In the genomic region with DNA sequence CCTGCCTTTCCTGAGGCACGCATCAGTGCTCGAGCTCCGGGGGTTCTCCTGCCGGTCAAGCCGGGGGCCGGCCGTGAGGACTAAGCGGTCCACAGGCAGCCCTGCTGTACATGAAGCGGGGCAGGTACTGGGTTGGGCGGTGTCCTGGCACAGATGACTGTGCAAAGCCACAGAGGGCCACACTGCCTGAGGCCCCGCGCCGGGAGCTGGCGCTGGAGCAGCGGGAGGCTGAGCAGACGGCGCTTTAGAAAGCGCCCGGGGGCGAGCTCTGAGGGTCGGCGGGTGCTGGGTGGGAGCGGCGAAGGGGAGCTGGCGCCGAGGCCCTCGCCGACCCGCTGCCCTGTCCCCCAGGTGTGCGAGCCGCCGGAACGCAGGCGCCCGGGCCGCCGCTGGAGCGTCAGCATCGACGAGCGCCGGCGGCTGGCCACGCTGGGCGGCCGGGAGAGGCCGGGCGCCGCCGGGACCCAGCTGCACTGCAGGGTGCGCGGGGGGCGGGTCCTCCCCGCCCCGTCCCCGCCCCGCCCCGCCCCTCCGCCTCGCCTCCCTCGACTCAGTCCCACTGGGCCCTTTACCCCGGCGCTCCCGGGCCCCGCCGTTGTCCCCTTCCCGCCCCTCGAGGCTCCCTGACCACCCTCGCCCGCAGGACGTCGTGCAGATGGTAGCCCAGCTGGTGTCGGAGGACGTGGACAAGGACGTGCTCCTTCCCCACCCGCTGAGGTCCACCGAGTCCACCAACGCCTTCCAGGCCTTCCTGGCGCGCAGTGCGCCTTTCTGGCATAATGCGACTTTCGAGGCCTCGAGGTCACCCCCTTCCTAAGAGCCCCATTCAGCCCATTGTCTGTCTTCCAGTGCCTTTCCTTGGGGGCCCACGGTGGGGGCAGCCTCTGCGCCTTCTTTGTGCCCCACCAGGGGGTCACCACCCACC, we compare ENCODE assay signal across 1 cellular context.
TF ChIP-seq lines count a peak whose summit lies in the region.

No MANE protein-coding gene starts in this region.

TF ChIP-seq in HepG2, 621 proteins besides CTCF, POLR2A, EP300 and RAD21 (continued from another document and continues in another):
- 0 out of 2 replicates have a peak, but pooled peaks have one; percentile 7 for TF ChIP-seq TBX2 (CRISPR knock-in tag; IDR thresholded peaks at IDR 0.05; ENCODE audit: borderline replicate concordance)
- TF ChIP-seq, protein P1, sequence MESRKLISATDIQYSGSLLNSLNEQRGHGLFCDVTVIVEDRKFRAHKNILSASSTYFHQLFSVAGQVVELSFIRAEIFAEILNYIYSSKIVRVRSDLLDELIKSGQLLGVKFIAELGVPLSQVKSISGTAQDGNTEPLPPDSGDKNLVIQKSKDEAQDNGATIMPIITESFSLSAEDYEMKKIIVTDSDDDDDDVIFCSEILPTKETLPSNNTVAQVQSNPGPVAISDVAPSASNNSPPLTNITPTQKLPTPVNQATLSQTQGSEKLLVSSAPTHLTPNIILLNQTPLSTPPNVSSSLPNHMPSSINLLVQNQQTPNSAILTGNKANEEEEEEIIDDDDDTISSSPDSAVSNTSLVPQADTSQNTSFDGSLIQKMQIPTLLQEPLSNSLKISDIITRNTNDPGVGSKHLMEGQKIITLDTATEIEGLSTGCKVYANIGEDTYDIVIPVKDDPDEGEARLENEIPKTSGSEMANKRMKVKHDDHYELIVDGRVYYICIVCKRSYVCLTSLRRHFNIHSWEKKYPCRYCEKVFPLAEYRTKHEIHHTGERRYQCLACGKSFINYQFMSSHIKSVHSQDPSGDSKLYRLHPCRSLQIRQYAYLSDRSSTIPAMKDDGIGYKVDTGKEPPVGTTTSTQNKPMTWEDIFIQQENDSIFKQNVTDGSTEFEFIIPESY (CRISPR knock-in tag; IDR thresholded peaks at IDR 0.05) = 0 out of 2 replicates have a peak, but pooled peaks have one; percentile 37
- 0 out of 2 replicates have a peak, but pooled peaks have one; percentile 17 for TF ChIP-seq ZNF891 (CRISPR knock-in tag; IDR thresholded peaks at IDR 0.05)
- TF ChIP-seq, protein P2, sequence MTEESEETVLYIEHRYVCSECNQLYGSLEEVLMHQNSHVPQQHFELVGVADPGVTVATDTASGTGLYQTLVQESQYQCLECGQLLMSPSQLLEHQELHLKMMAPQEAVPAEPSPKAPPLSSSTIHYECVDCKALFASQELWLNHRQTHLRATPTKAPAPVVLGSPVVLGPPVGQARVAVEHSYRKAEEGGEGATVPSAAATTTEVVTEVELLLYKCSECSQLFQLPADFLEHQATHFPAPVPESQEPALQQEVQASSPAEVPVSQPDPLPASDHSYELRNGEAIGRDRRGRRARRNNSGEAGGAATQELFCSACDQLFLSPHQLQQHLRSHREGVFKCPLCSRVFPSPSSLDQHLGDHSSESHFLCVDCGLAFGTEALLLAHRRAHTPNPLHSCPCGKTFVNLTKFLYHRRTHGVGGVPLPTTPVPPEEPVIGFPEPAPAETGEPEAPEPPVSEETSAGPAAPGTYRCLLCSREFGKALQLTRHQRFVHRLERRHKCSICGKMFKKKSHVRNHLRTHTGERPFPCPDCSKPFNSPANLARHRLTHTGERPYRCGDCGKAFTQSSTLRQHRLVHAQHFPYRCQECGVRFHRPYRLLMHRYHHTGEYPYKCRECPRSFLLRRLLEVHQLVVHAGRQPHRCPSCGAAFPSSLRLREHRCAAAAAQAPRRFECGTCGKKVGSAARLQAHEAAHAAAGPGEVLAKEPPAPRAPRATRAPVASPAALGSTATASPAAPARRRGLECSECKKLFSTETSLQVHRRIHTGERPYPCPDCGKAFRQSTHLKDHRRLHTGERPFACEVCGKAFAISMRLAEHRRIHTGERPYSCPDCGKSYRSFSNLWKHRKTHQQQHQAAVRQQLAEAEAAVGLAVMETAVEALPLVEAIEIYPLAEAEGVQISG (CRISPR knock-in tag; IDR thresholded peaks at IDR 0.05) = peak; percentile 13; the same call in 1 of the 2 replicates
- no peak for TF ChIP-seq SP140L (CRISPR knock-in tag; IDR thresholded peaks at IDR 0.05; ENCODE audit: borderline replicate concordance)
- peak; percentile 15 for TF ChIP-seq ZNF883 (CRISPR knock-in tag; IDR thresholded peaks at IDR 0.05; ENCODE audit: not compliant biosample characterization)
- TF ChIP-seq ZNF547 (CRISPR knock-in tag; IDR thresholded peaks at IDR 0.05) = 0 out of 2 replicates have a peak, but pooled peaks have one; percentile 69
- no peak for TF ChIP-seq SMAD9 (CRISPR knock-in tag; IDR thresholded peaks at IDR 0.05)
- TF ChIP-seq ARID2 (CRISPR knock-in tag; IDR thresholded peaks at IDR 0.05; ENCODE audit: borderline replicate concordance) = peak; percentile 42; the same call in 1 of the 2 replicates
- 0 out of 2 replicates have a peak, but pooled peaks have one; percentile 32 for TF ChIP-seq ZNF607 (CRISPR knock-in tag; IDR thresholded peaks at IDR 0.05; ENCODE audit: borderline replicate concordance)
- TF ChIP-seq, protein P3, sequence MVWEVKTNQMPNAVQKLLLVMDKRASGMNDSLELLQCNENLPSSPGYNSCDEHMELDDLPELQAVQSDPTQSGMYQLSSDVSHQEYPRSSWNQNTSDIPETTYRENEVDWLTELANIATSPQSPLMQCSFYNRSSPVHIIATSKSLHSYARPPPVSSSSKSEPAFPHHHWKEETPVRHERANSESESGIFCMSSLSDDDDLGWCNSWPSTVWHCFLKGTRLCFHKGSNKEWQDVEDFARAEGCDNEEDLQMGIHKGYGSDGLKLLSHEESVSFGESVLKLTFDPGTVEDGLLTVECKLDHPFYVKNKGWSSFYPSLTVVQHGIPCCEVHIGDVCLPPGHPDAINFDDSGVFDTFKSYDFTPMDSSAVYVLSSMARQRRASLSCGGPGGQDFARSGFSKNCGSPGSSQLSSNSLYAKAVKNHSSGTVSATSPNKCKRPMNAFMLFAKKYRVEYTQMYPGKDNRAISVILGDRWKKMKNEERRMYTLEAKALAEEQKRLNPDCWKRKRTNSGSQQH (CRISPR knock-in tag; IDR thresholded peaks at IDR 0.05; ENCODE audit: low read depth) = no peak
- TF ChIP-seq, protein P4, sequence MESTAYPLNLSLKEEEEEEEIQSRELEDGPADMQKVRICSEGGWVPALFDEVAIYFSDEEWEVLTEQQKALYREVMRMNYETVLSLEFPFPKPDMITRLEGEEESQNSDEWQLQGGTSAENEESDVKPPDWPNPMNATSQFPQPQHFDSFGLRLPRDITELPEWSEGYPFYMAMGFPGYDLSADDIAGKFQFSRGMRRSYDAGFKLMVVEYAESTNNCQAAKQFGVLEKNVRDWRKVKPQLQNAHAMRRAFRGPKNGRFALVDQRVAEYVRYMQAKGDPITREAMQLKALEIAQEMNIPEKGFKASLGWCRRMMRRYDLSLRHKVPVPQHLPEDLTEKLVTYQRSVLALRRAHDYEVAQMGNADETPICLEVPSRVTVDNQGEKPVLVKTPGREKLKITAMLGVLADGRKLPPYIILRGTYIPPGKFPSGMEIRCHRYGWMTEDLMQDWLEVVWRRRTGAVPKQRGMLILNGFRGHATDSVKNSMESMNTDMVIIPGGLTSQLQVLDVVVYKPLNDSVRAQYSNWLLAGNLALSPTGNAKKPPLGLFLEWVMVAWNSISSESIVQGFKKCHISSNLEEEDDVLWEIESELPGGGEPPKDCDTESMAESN (CRISPR knock-in tag; conservative IDR thresholded peaks at IDR 0.05) = 0 out of 2 replicates have a peak, but pooled peaks have one; percentile 27
- TF ChIP-seq, protein P5, sequence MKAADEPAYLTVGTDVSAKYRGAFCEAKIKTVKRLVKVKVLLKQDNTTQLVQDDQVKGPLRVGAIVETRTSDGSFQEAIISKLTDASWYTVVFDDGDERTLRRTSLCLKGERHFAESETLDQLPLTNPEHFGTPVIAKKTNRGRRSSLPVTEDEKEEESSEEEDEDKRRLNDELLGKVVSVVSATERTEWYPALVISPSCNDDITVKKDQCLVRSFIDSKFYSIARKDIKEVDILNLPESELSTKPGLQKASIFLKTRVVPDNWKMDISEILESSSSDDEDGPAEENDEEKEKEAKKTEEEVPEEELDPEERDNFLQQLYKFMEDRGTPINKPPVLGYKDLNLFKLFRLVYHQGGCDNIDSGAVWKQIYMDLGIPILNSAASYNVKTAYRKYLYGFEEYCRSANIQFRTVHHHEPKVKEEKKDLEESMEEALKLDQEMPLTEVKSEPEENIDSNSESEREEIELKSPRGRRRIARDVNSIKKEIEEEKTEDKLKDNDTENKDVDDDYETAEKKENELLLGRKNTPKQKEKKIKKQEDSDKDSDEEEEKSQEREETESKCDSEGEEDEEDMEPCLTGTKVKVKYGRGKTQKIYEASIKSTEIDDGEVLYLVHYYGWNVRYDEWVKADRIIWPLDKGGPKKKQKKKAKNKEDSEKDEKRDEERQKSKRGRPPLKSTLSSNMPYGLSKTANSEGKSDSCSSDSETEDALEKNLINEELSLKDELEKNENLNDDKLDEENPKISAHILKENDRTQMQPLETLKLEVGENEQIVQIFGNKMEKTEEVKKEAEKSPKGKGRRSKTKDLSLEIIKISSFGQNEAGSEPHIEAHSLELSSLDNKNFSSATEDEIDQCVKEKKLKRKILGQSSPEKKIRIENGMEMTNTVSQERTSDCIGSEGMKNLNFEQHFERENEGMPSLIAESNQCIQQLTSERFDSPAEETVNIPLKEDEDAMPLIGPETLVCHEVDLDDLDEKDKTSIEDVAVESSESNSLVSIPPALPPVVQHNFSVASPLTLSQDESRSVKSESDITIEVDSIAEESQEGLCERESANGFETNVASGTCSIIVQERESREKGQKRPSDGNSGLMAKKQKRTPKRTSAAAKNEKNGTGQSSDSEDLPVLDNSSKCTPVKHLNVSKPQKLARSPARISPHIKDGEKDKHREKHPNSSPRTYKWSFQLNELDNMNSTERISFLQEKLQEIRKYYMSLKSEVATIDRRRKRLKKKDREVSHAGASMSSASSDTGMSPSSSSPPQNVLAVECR (CRISPR knock-in tag; IDR thresholded peaks at IDR 0.05; ENCODE audit: borderline replicate concordance) = peak; percentile 39; the same call in 1 of the 2 replicates
- TF ChIP-seq GATAD1 (CRISPR knock-in tag; IDR thresholded peaks at IDR 0.05) = no peak
- TF ChIP-seq, protein P6, sequence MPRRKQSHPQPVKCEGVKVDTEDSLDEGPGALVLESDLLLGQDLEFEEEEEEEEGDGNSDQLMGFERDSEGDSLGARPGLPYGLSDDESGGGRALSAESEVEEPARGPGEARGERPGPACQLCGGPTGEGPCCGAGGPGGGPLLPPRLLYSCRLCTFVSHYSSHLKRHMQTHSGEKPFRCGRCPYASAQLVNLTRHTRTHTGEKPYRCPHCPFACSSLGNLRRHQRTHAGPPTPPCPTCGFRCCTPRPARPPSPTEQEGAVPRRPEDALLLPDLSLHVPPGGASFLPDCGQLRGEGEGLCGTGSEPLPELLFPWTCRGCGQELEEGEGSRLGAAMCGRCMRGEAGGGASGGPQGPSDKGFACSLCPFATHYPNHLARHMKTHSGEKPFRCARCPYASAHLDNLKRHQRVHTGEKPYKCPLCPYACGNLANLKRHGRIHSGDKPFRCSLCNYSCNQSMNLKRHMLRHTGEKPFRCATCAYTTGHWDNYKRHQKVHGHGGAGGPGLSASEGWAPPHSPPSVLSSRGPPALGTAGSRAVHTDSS (CRISPR knock-in tag; conservative IDR thresholded peaks at IDR 0.05) = no peak
- TF ChIP-seq RBM39 (IDR thresholded peaks at IDR 0.05; ENCODE audit: low read depth, low read length, poor library complexity, severe bottlenecking) = no peak
- TF ChIP-seq ZNF160 (CRISPR knock-in tag; IDR thresholded peaks at IDR 0.05) = no peak
- 0 out of 2 replicates have a peak, but pooled peaks have one; percentile 28 for TF ChIP-seq ZNF543 (CRISPR knock-in tag; IDR thresholded peaks at IDR 0.05)
- 0 out of 2 replicates have a peak, but pooled peaks have one; percentile 19 for TF ChIP-seq ZNF451 (CRISPR knock-in tag; IDR thresholded peaks at IDR 0.05)
- TF ChIP-seq HOXA5 (CRISPR knock-in tag; IDR thresholded peaks at IDR 0.05) = no peak
- peak; percentile 12; the same call in 1 of the 2 replicates for TF ChIP-seq BORCS8-MEF2B (CRISPR knock-in tag; IDR thresholded peaks at IDR 0.05)
- TF ChIP-seq DNMT3B (CRISPR knock-in tag; conservative IDR thresholded peaks at IDR 0.05) = no peak
- TF ChIP-seq SRY (CRISPR knock-in tag; IDR thresholded peaks at IDR 0.05) = no peak
- 0 out of 2 replicates have a peak, but pooled peaks have one; percentile 18 for TF ChIP-seq MTF2 (CRISPR knock-in tag; IDR thresholded peaks at IDR 0.05; ENCODE audit: borderline replicate concordance)
- no peak for TF ChIP-seq MAFF (IDR thresholded peaks at IDR 0.05; ENCODE audit: low read depth, low read length)
- TF ChIP-seq CCDC6 (CRISPR knock-in tag; IDR thresholded peaks at IDR 0.05) = 0 out of 2 replicates have a peak, but pooled peaks have one; percentile 37
- no peak for TF ChIP-seq AGO2 (optimal IDR thresholded peaks at IDR 0.05; ENCODE audit: low read depth, low read length)
- 0 out of 2 replicates have a peak, but pooled peaks have one; percentile 9 for TF ChIP-seq PHF8 (CRISPR knock-in tag; IDR thresholded peaks at IDR 0.05)
- TF ChIP-seq GPN1 (CRISPR knock-in tag; IDR thresholded peaks at IDR 0.05; ENCODE audit: borderline replicate concordance) = no peak
- TF ChIP-seq ZNF329 (CRISPR knock-in tag; IDR thresholded peaks at IDR 0.05; ENCODE audit: low read depth) = no peak
- TF ChIP-seq TAF1 (CRISPR knock-in tag; IDR thresholded peaks at IDR 0.05) = no peak
- TF ChIP-seq HOXD1 (CRISPR knock-in tag; IDR thresholded peaks at IDR 0.05) = no peak
- TF ChIP-seq ARNT2 (CRISPR knock-in tag; IDR thresholded peaks at IDR 0.05; ENCODE audit: low read depth) = no peak
- TF ChIP-seq ZFX (CRISPR knock-in tag; IDR thresholded peaks at IDR 0.05; ENCODE audit: low read depth) = peak; percentile 64
- TF ChIP-seq RXRA (CRISPR knock-in tag; IDR thresholded peaks at IDR 0.05) = no peak
- TF ChIP-seq FOSL2 (CRISPR knock-in tag; IDR thresholded peaks at IDR 0.05) = no peak
- TF ChIP-seq RFX1 (IDR thresholded peaks at IDR 0.05) = no peak
- no peak for TF ChIP-seq ZNF577 (CRISPR knock-in tag; IDR thresholded peaks at IDR 0.05; ENCODE audit: borderline replicate concordance, low read depth)
- no peak for TF ChIP-seq HIVEP1 (CRISPR knock-in tag; IDR thresholded peaks at IDR 0.05)
- TF ChIP-seq, protein P7, sequence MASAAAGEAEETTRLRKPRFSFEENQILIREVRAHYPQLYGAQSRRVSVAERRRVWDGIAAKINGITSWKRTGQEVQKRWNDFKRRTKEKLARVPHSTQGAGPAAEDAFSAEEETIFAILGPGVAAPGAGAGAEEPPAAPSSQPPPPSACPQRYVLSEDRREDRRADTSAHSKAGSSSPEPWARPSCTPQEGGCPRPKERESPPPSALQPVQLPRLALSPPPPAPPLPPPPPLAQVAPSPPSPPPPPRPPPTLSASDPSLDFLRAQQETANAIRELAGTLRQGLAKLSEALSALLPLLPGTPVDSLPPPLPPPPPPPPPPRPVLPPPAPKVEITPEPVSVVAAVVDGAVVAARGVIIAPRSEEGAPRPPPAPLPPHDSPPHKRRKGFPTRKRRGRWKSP (CRISPR knock-in tag; IDR thresholded peaks at IDR 0.05) = 0 out of 2 replicates have a peak, but pooled peaks have one; percentile 20
- no peak for TF ChIP-seq ZNF382 (CRISPR knock-in tag; IDR thresholded peaks at IDR 0.05; ENCODE audit: borderline replicate concordance)
- TF ChIP-seq ZNF841 (CRISPR knock-in tag; IDR thresholded peaks at IDR 0.05; ENCODE audit: borderline replicate concordance) = no peak
- no peak for TF ChIP-seq TBL1XR1 (IDR thresholded peaks at IDR 0.05; ENCODE audit: borderline replicate concordance, low read length, partially characterized antibody)
- 0 out of 2 replicates have a peak, but pooled peaks have one; percentile 42 for TF ChIP-seq EZH2 (conservative IDR thresholded peaks at IDR 0.05; ENCODE audit: low read depth, low read length)
- TF ChIP-seq ATRX (CRISPR knock-in tag; IDR thresholded peaks at IDR 0.05; ENCODE audit: borderline replicate concordance) = no peak
- TF ChIP-seq GABPB1 (CRISPR knock-in tag; IDR thresholded peaks at IDR 0.05) = peak; percentile 5; the same call in 1 of the 2 replicates
- TF ChIP-seq ZNF331 (CRISPR knock-in tag; IDR thresholded peaks at IDR 0.05) = no peak
- peak; percentile 58 for TF ChIP-seq HNRNPLL (IDR thresholded peaks at IDR 0.05; ENCODE audit: low read depth, low read length, poor library complexity, severe bottlenecking)
